27 cellular contexts compared by ENCODE assay signal in the genomic region with DNA sequence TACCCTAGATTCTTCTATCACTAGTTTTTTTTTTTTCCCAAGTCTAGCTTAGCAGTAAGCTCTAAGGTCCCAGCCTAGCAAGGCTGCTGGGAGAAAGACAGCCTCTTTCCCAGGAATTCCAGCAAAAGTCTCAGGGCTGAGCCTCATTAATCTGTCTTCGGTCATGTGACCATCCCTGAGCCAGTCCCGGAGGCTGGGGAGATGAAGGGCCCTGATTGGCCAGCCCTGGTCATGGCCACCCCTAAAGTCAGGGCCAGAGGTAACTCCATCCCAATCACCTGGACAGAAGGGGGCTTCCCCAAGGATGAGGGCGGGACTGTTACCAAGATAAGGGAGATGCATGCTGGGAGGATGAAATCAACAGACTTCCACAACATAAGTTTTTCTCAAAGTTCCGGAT. TPM values are rescaled to one million over a fixed set of nuclear protein-coding genes. Genes with fewer than 3 reads are reported as not detected.
DNase-seq lines count a peak whose midpoint lies in the region; ATAC-seq and TF ChIP-seq lines count a peak whose summit lies in the region.
"Had no signal": no experiment of that assay in that cellular context is flagged by ENCODE, and none has a peak within 500 bp of the region (broad histone marks: within the 10 kb centered on the region; RNA-seq: fewer than 3 reads in every experiment).

No MANE protein-coding gene starts in this region.

- WGBS in H9 (ENCODE audit: extremely low coverage, insufficient read length, low lambda C conversion rate) = no CpG with 5 or more reads among the region's 4 CpGs
- no CpG with 5 or more reads among the region's 4 CpGs for WGBS in trophoblast cell (ENCODE audit: extremely low coverage, insufficient coverage, insufficient read length)

- H3K9me3 Mint-ChIP-seq in H9 = no peaks in the 10 kb centered on the region
- H3K9me3 Mint-ChIP-seq: activated naive CD4-positive, alpha-beta T cell treated with anti-CD3 and anti-CD28 coated beads, Interleukin-2, amount 50 U/mL, for 72 hours; activated T-helper 1 cell treated with anti-CD3 and anti-CD28 coated beads, Interleukin-12 subunit alpha, Interleukin-12 subunit beta, Interleukin-2, Interleukin-4 antibody, amounts not matched to agents 30 ng/mL and 10 ng/mL and 1 ng/mL, durations not matched to agents 14 hours and 24 hours and 36 hours; CD4-positive, alpha-beta T cell; stimulated activated effector memory CD8-positive, alpha-beta T cell treated with anti-CD3 and anti-CD28 coated beads, Interleukin-12 subunit alpha, Interleukin-12 subunit beta, amount 100 ng/mL, for 72 hours had no signal

- no peaks in the 10 kb centered on the region for H3K36me3 Mint-ChIP-seq in H9 (ENCODE audit: insufficient read depth in 1 of 3, low read depth in 3 of 3)
- H3K36me3 Mint-ChIP-seq: activated naive CD4-positive, alpha-beta T cell treated with anti-CD3 and anti-CD28 coated beads, Interleukin-2, amount 50 U/mL, for 72 hours; stimulated activated effector memory CD8-positive, alpha-beta T cell treated with anti-CD3 and anti-CD28 coated beads, Interleukin-12 subunit alpha, Interleukin-12 subunit beta, amount 100 ng/mL, for 72 hours had no signal

- H2AFZ ChIP-seq in H9 (ENCODE audit: low read length) (peak overlapping the region; percentile 77), trophoblast cell (ENCODE audit: insufficient read depth, low read length, poor library complexity) (no peak overlapping the region)
- H2AFZ ChIP-seq: hepatocyte had no signal

- no peak overlapping the region for H2BK20ac ChIP-seq in H9 (ENCODE audit: low read depth, low read length, poor library complexity, severe bottlenecking)

- H3K23me2 ChIP-seq in H9 (ENCODE audit: insufficient read length, low read depth, low read length, poor library complexity, severe bottlenecking) = no peaks in the 10 kb centered on the region

- no peak overlapping the region for H3K27ac Mint-ChIP-seq in H9
- H3K27ac Mint-ChIP-seq: activated naive CD4-positive, alpha-beta T cell treated with anti-CD3 and anti-CD28 coated beads, Interleukin-2, amount 50 U/mL, for 72 hours; activated T-helper 1 cell treated with anti-CD3 and anti-CD28 coated beads, Interleukin-12 subunit alpha, Interleukin-12 subunit beta, Interleukin-2, Interleukin-4 antibody, amounts not matched to agents 30 ng/mL and 10 ng/mL and 1 ng/mL, durations not matched to agents 14 hours and 24 hours and 36 hours; CD4-positive, alpha-beta T cell; stimulated activated effector memory CD8-positive, alpha-beta T cell treated with anti-CD3 and anti-CD28 coated beads, Interleukin-12 subunit alpha, Interleukin-12 subunit beta, amount 100 ng/mL, for 72 hours had no signal

- no peak overlapping the region for H2BK120ac ChIP-seq in H9 (ENCODE audit: low read depth, low read length, poor library complexity, severe bottlenecking)
- no peak overlapping the region for H2BK120ac ChIP-seq in trophoblast cell (ENCODE audit: insufficient read depth, low read length, poor library complexity)

- no peak overlapping the region for H3K23ac ChIP-seq in H9 (ENCODE audit: insufficient read length, low read depth, low read length)
- H3K23ac ChIP-seq in trophoblast cell (ENCODE audit: low read length) = no peak overlapping the region

- no peak overlapping the region for H4K91ac ChIP-seq in H9 (ENCODE audit: insufficient read length, low read depth, low read length)
- H4K91ac ChIP-seq in trophoblast cell (ENCODE audit: low read depth, low read length) = no peak overlapping the region

- no peak overlapping the region for H3K14ac ChIP-seq in H9 (ENCODE audit: insufficient read depth, low read length)
- no peak overlapping the region for H3K14ac ChIP-seq in trophoblast cell (ENCODE audit: low read length)

- H3K9me3 ChIP-seq in H9 (ENCODE audit: control insufficient read depth, low read depth, low read length) (no peaks in the 10 kb centered on the region), trophoblast cell (ENCODE audit: insufficient read depth, low read depth, low read length) (no peaks in the 10 kb centered on the region)
- H3K9me3 ChIP-seq: esophagus squamous epithelium, gastrocnemius medialis, right lobe of liver, suprapubic skin had no signal

- no peak overlapping the region for H4K8ac ChIP-seq in H9 (replicated peaks; ENCODE audit: insufficient read length, low read depth, low read length)
- H4K8ac ChIP-seq in trophoblast cell (ENCODE audit: low read depth, low read length) = peak overlapping the region; percentile 50

- no peak overlapping the region for H3K4ac ChIP-seq in H9 (ENCODE audit: low read depth, low read length)
- no peak overlapping the region for H3K4ac ChIP-seq in trophoblast cell (ENCODE audit: low read depth, low read length)

- H4K12ac ChIP-seq in trophoblast cell (ENCODE audit: low read depth, low read length) = no peak overlapping the region

- ATAC-seq in GM21528 (IDR thresholded peaks at IDR 0.05; ENCODE audit: low FRiP score, unreplicated experiment) (no peak), HG03097 (IDR thresholded peaks at IDR 0.05; ENCODE audit: low FRiP score, unreplicated experiment) (no peak), GM18502 (IDR thresholded peaks at IDR 0.05; ENCODE audit: poor library complexity, unreplicated experiment) (no peak)
- ATAC-seq: activated naive CD4-positive, alpha-beta T cell treated with anti-CD3 and anti-CD28 coated beads, Interleukin-2, amount 50 U/mL, for 72 hours; gastrocnemius medialis; left cardiac atrium; PC-3; right lobe of liver; stimulated activated effector memory CD8-positive, alpha-beta T cell treated with anti-CD3 and anti-CD28 coated beads, Interleukin-12 subunit alpha, Interleukin-12 subunit beta, amount 100 ng/mL, for 72 hours had no signal

- H3K4me3 ChIP-seq in coronary artery = no peak overlapping the region
- no peak overlapping the region for H3K4me3 ChIP-seq in trophoblast cell (ENCODE audit: low read depth, low read length)
- H3K4me3 ChIP-seq: esophagus squamous epithelium, gastrocnemius medialis, hepatocyte, right lobe of liver, suprapubic skin had no signal

- no peak overlapping the region for H3K9ac ChIP-seq in H9 (ENCODE audit: extremely low read depth, insufficient read length, low read length)
- no peak overlapping the region for H3K9ac ChIP-seq in trophoblast cell (ENCODE audit: low read length)

- H3K27me3 Mint-ChIP-seq in H9 (ENCODE audit: low read depth) = peaks cover 3% of the 10 kb centered on the region

- H2BK12ac ChIP-seq in H9 (ENCODE audit: insufficient read length, low read depth, low read length) = no peak overlapping the region
- H2BK12ac ChIP-seq in trophoblast cell (ENCODE audit: low read length) = no peak overlapping the region

- no peaks in the 10 kb centered on the region for H3K27me3 ChIP-seq in H9 (ENCODE audit: insufficient read depth, low read length)
- H3K27me3 ChIP-seq in trophoblast cell (ENCODE audit: insufficient read depth, low read length) = no peaks in the 10 kb centered on the region
- H3K27me3 ChIP-seq: gastrocnemius medialis, hepatocyte, right lobe of liver had no signal

- H3K4me1 Mint-ChIP-seq in H9 = peaks cover 12 to 20% of the 10 kb centered on the region in 2 experiments
- H3K4me1 Mint-ChIP-seq: stimulated activated effector memory CD8-positive, alpha-beta T cell treated with anti-CD3 and anti-CD28 coated beads, Interleukin-12 subunit alpha, Interleukin-12 subunit beta, amount 100 ng/mL, for 72 hours had no signal

- H2BK15ac ChIP-seq in H9 (ENCODE audit: low read depth, low read length) = no peak overlapping the region

- DNase-seq in H9 = peak; percentile 50
- DNase-seq in SK-N-DZ (ENCODE audit: low spot score) = peak; percentile 33
- peak; percentile 45 for DNase-seq in coronary artery (ENCODE audit: low spot score)
- DNase-seq in trophoblast cell = no peak
- DNase-seq: CD4-positive, alpha-beta T cell; cortex of kidney; EL; esophagus squamous epithelium; gastrocnemius medialis; left cardiac atrium; NCI-H1092; NCI-H187; NCI-H524; NK-92 treated with Interleukin-12 subunit alpha and Interleukin-12 subunit beta, amount 100 ng/mL, for 24 hours; PC-3; stimulated activated CD4-positive, alpha-beta T cell treated with anti-CD3 and anti-CD28 coated beads, Interleukin-4, amount 100 ng/mL, for 24 hours; SW 1271; T-helper 9 cell had no signal

- no peaks in the 10 kb centered on the region for H4K20me1 ChIP-seq in H9 (ENCODE audit: control insufficient read depth, insufficient read depth, insufficient read length)

- H3K27ac ChIP-seq in H9 (ENCODE audit: insufficient read length, low read depth, low read length) (no peak overlapping the region), coronary artery (no peak overlapping the region), trophoblast cell (ENCODE audit: low read depth, low read length) (no peak overlapping the region)
- H3K27ac ChIP-seq: esophagus squamous epithelium, gastrocnemius medialis, hepatocyte, right lobe of liver, suprapubic skin had no signal

- H3K18ac ChIP-seq in H9 (ENCODE audit: insufficient read length, low read depth, low read length) (no peak overlapping the region), trophoblast cell (ENCODE audit: low read length) (no peak overlapping the region)

- H3K79me2 ChIP-seq in H9 (ENCODE audit: insufficient read depth, low read length) (no peaks in the 10 kb centered on the region), trophoblast cell (ENCODE audit: control insufficient read depth, insufficient read depth, low read length, poor library complexity) (no peaks in the 10 kb centered on the region)
- H3K79me2 ChIP-seq: hepatocyte had no signal

- H2AK5ac ChIP-seq in H9 (ENCODE audit: insufficient read length, low read length) = no peak overlapping the region
- H2AK5ac ChIP-seq in trophoblast cell (ENCODE audit: low read length) = no peak overlapping the region

- no peak overlapping the region for H3K56ac ChIP-seq in H9 (ENCODE audit: insufficient read length, low read depth, low read length)

- H3T11ph ChIP-seq in H9 (ENCODE audit: low read length) = no peak overlapping the region

- no peaks in the 10 kb centered on the region for H3K79me1 ChIP-seq in H9 (ENCODE audit: insufficient read depth, low read depth, low read length, poor library complexity, severe bottlenecking)
- H3K79me1 ChIP-seq in trophoblast cell (ENCODE audit: low read length) = peaks cover 1% of the 10 kb centered on the region

- no peak overlapping the region for H4K5ac ChIP-seq in H9 (ENCODE audit: insufficient read length, low read depth, low read length)

- H3K4me3 Mint-ChIP-seq in H9 = no peak overlapping the region
- H3K4me3 Mint-ChIP-seq: activated T-helper 1 cell treated with anti-CD3 and anti-CD28 coated beads, Interleukin-12 subunit alpha, Interleukin-12 subunit beta, Interleukin-2, Interleukin-4 antibody, amounts not matched to agents 30 ng/mL and 10 ng/mL and 1 ng/mL, durations not matched to agents 14 hours and 24 hours and 36 hours; CD4-positive, alpha-beta T cell; stimulated activated effector memory CD8-positive, alpha-beta T cell treated with anti-CD3 and anti-CD28 coated beads, Interleukin-12 subunit alpha, Interleukin-12 subunit beta, amount 100 ng/mL, for 72 hours had no signal

- H3K4me2 ChIP-seq in H9 (ENCODE audit: insufficient read depth, insufficient read length, low read length) (no peak overlapping the region), trophoblast cell (ENCODE audit: low read length) (no peak overlapping the region)
- H3K4me2 ChIP-seq: hepatocyte had no signal

- H3K36me3 ChIP-seq in trophoblast cell (ENCODE audit: control insufficient read depth in 1 of 2, insufficient read depth in 2 of 2, low read length in 2 of 2) = no peaks in the 10 kb centered on the region
- H3K36me3 ChIP-seq: esophagus squamous epithelium, gastrocnemius medialis, right lobe of liver, suprapubic skin had no signal

- no peaks in the 10 kb centered on the region for H3K4me1 ChIP-seq in H9 (ENCODE audit: insufficient read depth, low read length)
- peaks cover 2% of the 10 kb centered on the region in 2 experiments for H3K4me1 ChIP-seq in trophoblast cell (ENCODE audit: control insufficient read depth in 1 of 2, insufficient read depth in 2 of 2, low read length in 2 of 2)
- H3K4me1 ChIP-seq: esophagus squamous epithelium, gastrocnemius medialis, right lobe of liver, suprapubic skin had no signal

- no peak for TF ChIP-seq CTCF in H9 (conservative IDR thresholded peaks at IDR 0.05)
- TF ChIP-seq CTCF in coronary artery (IDR thresholded peaks at IDR 0.05) = no peak

- no peak overlapping the region for H2BK5ac ChIP-seq in H9 (ENCODE audit: insufficient read length, low read length)
- H2BK5ac ChIP-seq in trophoblast cell (ENCODE audit: low read depth, low read length, poor library complexity) = no peak overlapping the region

RNA-seq across cellular contexts. Expression of gene CCNE1, which starts 43.3 kb away (rescaled TPM):
- total RNA-seq in H9 (2021) = 40.2 and 42.1 TPM in 2 replicates
- 26.2 and 28.0 TPM in 2 replicates for polyA plus RNA-seq in SK-N-DZ (2014; cell fraction: cytosol; rRNA removed)
- polyA plus RNA-seq in SK-N-DZ (2014; cell fraction: nucleus; rRNA removed) = 48.9 and 64.6 TPM in 2 replicates
- 402 and 418 TPM in 2 replicates for polyA plus RNA-seq in trophoblast cell (2013)

Comparison
In these comparisons a context has a peak if more than half of its experiments do, and no peak if none do; other contexts are left out.
1. DNase-seq: peak in H9 (single experiment), SK-N-DZ (single experiment) and coronary artery (single experiment); none in trophoblast cell (0 of 2).